ENCODE assay signal across 1 cellular context in the genomic region with DNA sequence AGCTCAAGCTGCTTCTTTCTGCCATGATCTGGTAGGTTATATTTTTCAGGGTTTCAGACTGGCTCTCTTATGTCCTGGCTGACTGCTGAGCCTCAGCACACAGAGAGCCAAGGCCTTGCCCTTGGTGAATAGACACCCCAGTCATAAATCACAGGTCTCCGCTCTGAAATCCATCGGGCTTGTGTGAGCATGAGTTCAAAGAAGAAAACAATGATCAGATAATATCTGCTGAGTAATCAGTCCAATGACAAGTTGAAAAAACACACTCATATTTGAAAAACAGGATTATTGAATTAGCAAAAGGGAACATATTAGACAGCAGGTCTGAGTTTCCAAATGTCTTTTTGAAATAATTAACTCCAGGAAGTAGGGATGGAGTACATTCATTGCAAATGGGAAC.
A peak's percentile ranks its signal among the peaks of the same experiment; 100 is the strongest.
TF ChIP-seq lines count a peak whose summit lies in the region.

No MANE protein-coding gene starts in this region.

TF ChIP-seq in K562, 482 proteins besides CTCF, POLR2A, EP300 and RAD21 (continued from another document and continues in another):
- TF ChIP-seq, protein P1, sequence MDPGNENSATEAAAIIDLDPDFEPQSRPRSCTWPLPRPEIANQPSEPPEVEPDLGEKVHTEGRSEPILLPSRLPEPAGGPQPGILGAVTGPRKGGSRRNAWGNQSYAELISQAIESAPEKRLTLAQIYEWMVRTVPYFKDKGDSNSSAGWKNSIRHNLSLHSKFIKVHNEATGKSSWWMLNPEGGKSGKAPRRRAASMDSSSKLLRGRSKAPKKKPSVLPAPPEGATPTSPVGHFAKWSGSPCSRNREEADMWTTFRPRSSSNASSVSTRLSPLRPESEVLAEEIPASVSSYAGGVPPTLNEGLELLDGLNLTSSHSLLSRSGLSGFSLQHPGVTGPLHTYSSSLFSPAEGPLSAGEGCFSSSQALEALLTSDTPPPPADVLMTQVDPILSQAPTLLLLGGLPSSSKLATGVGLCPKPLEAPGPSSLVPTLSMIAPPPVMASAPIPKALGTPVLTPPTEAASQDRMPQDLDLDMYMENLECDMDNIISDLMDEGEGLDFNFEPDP (CRISPR knock-in tag; IDR thresholded peaks at IDR 0.05) = no peak
- TF ChIP-seq PHF20 (IDR thresholded peaks at IDR 0.05; ENCODE audit: partially characterized antibody) = no peak
- no peak for TF ChIP-seq KLF6 (CRISPR knock-in tag; IDR thresholded peaks at IDR 0.05; ENCODE audit: borderline replicate concordance)
- TF ChIP-seq ETV5 (CRISPR knock-in tag; IDR thresholded peaks at IDR 0.05; ENCODE audit: low read depth) = no peak
- peak; percentile 47; the same call in 1 of the 2 replicates for TF ChIP-seq SMARCE1 (IDR thresholded peaks at IDR 0.05)
- peak; percentile 89 for TF ChIP-seq C11orf30 (IDR thresholded peaks at IDR 0.05; ENCODE audit: low read depth)
- TF ChIP-seq MED1 (CRISPR knock-in tag; IDR thresholded peaks at IDR 0.05; ENCODE audit: borderline replicate concordance) = no peak
- no peak for TF ChIP-seq NR2C2 (CRISPR knock-in tag; IDR thresholded peaks at IDR 0.05)
- TF ChIP-seq NR2C2 (tag; IDR thresholded peaks at IDR 0.05) = no peak
- TF ChIP-seq, protein P2, sequence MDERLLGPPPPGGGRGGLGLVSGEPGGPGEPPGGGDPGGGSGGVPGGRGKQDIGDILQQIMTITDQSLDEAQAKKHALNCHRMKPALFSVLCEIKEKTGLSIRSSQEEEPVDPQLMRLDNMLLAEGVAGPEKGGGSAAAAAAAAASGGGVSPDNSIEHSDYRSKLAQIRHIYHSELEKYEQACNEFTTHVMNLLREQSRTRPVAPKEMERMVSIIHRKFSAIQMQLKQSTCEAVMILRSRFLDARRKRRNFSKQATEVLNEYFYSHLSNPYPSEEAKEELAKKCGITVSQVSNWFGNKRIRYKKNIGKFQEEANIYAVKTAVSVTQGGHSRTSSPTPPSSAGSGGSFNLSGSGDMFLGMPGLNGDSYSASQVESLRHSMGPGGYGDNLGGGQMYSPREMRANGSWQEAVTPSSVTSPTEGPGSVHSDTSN (CRISPR knock-in tag; IDR thresholded peaks at IDR 0.05; ENCODE audit: low read depth) = no peak
- TF ChIP-seq, protein P2 (tag; conservative IDR thresholded peaks at IDR 0.05; ENCODE audit: low read depth) = peak; percentile 94
- TF ChIP-seq, protein P3, sequence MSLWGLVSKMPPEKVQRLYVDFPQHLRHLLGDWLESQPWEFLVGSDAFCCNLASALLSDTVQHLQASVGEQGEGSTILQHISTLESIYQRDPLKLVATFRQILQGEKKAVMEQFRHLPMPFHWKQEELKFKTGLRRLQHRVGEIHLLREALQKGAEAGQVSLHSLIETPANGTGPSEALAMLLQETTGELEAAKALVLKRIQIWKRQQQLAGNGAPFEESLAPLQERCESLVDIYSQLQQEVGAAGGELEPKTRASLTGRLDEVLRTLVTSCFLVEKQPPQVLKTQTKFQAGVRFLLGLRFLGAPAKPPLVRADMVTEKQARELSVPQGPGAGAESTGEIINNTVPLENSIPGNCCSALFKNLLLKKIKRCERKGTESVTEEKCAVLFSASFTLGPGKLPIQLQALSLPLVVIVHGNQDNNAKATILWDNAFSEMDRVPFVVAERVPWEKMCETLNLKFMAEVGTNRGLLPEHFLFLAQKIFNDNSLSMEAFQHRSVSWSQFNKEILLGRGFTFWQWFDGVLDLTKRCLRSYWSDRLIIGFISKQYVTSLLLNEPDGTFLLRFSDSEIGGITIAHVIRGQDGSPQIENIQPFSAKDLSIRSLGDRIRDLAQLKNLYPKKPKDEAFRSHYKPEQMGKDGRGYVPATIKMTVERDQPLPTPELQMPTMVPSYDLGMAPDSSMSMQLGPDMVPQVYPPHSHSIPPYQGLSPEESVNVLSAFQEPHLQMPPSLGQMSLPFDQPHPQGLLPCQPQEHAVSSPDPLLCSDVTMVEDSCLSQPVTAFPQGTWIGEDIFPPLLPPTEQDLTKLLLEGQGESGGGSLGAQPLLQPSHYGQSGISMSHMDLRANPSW (CRISPR knock-in tag; IDR thresholded peaks at IDR 0.05) = no peak
- no peak for TF ChIP-seq CCNT2 (IDR thresholded peaks at IDR 0.05; ENCODE audit: borderline replicate concordance, extremely low read depth, insufficient read length, low read depth, low read length)
- TF ChIP-seq TAF15 (IDR thresholded peaks at IDR 0.05; ENCODE audit: low read depth, low read length) = no peak
- TF ChIP-seq ZNF583 (CRISPR knock-in tag; IDR thresholded peaks at IDR 0.05) = no peak
- no peak for TF ChIP-seq ILK (tag; IDR thresholded peaks at IDR 0.05; ENCODE audit: borderline replicate concordance, low read depth)
- TF ChIP-seq, protein P4, sequence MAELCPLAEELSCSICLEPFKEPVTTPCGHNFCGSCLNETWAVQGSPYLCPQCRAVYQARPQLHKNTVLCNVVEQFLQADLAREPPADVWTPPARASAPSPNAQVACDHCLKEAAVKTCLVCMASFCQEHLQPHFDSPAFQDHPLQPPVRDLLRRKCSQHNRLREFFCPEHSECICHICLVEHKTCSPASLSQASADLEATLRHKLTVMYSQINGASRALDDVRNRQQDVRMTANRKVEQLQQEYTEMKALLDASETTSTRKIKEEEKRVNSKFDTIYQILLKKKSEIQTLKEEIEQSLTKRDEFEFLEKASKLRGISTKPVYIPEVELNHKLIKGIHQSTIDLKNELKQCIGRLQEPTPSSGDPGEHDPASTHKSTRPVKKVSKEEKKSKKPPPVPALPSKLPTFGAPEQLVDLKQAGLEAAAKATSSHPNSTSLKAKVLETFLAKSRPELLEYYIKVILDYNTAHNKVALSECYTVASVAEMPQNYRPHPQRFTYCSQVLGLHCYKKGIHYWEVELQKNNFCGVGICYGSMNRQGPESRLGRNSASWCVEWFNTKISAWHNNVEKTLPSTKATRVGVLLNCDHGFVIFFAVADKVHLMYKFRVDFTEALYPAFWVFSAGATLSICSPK (IDR thresholded peaks at IDR 0.05; ENCODE audit: borderline replicate concordance) = no peak
- no peak for TF ChIP-seq SRSF7 (optimal IDR thresholded peaks at IDR 0.05; ENCODE audit: low read depth, low read length)
- no peak for TF ChIP-seq RFX5 (IDR thresholded peaks at IDR 0.05; ENCODE audit: low read depth, low read length)
- TF ChIP-seq CTBP1 (IDR thresholded peaks at IDR 0.05; ENCODE audit: borderline replicate concordance) = no peak
- TF ChIP-seq, protein P5, sequence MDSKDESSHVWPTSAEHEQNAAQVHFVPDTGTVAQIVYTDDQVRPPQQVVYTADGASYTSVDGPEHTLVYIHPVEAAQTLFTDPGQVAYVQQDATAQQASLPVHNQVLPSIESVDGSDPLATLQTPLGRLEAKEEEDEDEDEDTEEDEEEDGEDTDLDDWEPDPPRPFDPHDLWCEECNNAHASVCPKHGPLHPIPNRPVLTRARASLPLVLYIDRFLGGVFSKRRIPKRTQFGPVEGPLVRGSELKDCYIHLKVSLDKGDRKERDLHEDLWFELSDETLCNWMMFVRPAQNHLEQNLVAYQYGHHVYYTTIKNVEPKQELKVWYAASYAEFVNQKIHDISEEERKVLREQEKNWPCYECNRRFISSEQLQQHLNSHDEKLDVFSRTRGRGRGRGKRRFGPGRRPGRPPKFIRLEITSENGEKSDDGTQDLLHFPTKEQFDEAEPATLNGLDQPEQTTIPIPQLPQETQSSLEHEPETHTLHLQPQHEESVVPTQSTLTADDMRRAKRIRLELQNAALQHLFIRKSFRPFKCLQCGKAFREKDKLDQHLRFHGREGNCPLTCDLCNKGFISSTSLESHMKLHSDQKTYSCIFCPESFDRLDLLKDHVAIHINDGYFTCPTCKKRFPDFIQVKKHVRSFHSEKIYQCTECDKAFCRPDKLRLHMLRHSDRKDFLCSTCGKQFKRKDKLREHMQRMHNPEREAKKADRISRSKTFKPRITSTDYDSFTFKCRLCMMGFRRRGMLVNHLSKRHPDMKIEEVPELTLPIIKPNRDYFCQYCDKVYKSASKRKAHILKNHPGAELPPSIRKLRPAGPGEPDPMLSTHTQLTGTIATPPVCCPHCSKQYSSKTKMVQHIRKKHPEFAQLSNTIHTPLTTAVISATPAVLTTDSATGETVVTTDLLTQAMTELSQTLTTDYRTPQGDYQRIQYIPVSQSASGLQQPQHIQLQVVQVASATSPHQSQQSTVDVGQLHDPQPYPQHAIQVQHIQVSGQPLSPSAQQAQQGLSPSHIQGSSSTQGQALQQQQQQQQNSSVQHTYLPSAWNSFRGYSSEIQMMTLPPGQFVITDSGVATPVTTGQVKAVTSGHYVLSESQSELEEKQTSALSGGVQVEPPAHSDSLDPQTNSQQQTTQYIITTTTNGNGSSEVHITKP (IDR thresholded peaks at IDR 0.05; ENCODE audit: partially characterized antibody) = no peak
- TF ChIP-seq PHB (CRISPR knock-in tag; IDR thresholded peaks at IDR 0.05) = no peak
- TF ChIP-seq FOSL1 (tag; conservative IDR thresholded peaks at IDR 0.05) = peak; percentile 69
- TF ChIP-seq NEUROD1 (IDR thresholded peaks at IDR 0.05; ENCODE audit: borderline replicate concordance, low read depth, low read length, partially characterized antibody) = no peak
- no peak for TF ChIP-seq ILF3 (IDR thresholded peaks at IDR 0.05; ENCODE audit: borderline replicate concordance)
- no peak for TF ChIP-seq NFYB (IDR thresholded peaks at IDR 0.05; ENCODE audit: extremely low read depth, insufficient read length)
- TF ChIP-seq, protein P6, sequence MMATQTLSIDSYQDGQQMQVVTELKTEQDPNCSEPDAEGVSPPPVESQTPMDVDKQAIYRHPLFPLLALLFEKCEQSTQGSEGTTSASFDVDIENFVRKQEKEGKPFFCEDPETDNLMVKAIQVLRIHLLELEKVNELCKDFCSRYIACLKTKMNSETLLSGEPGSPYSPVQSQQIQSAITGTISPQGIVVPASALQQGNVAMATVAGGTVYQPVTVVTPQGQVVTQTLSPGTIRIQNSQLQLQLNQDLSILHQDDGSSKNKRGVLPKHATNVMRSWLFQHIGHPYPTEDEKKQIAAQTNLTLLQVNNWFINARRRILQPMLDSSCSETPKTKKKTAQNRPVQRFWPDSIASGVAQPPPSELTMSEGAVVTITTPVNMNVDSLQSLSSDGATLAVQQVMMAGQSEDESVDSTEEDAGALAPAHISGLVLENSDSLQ (IDR thresholded peaks at IDR 0.05) = peak; percentile 80
- TF ChIP-seq, protein P7, sequence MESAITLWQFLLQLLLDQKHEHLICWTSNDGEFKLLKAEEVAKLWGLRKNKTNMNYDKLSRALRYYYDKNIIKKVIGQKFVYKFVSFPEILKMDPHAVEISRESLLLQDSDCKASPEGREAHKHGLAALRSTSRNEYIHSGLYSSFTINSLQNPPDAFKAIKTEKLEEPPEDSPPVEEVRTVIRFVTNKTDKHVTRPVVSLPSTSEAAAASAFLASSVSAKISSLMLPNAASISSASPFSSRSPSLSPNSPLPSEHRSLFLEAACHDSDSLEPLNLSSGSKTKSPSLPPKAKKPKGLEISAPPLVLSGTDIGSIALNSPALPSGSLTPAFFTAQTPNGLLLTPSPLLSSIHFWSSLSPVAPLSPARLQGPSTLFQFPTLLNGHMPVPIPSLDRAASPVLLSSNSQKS (CRISPR knock-in tag; IDR thresholded peaks at IDR 0.05) = no peak
- TF ChIP-seq ZEB2 (IDR thresholded peaks at IDR 0.05) = no peak
- no peak for TF ChIP-seq TGIF2 (CRISPR knock-in tag; IDR thresholded peaks at IDR 0.05)
- TF ChIP-seq, protein P8, sequence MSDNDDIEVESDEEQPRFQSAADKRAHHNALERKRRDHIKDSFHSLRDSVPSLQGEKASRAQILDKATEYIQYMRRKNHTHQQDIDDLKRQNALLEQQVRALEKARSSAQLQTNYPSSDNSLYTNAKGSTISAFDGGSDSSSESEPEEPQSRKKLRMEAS (CRISPR knock-in tag; IDR thresholded peaks at IDR 0.05) = no peak
